ENCODE assay signal across 1 cellular context in the genomic region with DNA sequence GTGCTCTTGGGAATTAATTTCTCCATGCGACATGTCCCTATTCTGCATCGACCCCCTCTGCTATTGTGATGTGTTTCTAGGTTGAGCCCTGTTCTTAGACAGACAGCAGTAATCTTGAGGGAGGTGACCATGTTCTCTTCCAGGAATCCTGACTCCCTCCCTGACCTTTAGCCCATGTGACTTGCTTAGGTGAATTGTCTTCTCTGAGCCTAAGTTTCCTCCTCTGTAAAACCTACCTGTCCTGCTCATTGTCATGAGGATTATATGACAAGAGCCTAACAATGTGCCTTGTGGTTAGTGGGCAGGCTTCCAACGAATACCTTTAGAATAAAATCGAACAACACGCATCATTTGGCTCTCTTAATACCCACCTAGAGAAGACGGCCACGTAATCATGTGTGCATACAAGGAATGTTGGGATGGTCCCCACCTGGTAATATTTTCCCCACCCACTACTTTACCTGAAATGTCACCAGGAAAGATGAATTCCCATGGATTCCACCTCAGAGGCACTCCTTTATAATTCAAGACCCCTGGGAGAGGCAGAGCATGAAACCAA.
TF ChIP-seq lines count a peak whose summit lies in the region.

No MANE protein-coding gene starts in this region.

TF ChIP-seq in K562, 482 proteins besides CTCF, POLR2A, EP300 and RAD21 (continued from another document):
- TF ChIP-seq, protein P1, sequence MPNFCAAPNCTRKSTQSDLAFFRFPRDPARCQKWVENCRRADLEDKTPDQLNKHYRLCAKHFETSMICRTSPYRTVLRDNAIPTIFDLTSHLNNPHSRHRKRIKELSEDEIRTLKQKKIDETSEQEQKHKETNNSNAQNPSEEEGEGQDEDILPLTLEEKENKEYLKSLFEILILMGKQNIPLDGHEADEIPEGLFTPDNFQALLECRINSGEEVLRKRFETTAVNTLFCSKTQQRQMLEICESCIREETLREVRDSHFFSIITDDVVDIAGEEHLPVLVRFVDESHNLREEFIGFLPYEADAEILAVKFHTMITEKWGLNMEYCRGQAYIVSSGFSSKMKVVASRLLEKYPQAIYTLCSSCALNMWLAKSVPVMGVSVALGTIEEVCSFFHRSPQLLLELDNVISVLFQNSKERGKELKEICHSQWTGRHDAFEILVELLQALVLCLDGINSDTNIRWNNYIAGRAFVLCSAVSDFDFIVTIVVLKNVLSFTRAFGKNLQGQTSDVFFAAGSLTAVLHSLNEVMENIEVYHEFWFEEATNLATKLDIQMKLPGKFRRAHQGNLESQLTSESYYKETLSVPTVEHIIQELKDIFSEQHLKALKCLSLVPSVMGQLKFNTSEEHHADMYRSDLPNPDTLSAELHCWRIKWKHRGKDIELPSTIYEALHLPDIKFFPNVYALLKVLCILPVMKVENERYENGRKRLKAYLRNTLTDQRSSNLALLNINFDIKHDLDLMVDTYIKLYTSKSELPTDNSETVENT (CRISPR knock-in tag; IDR thresholded peaks at IDR 0.05) = no peak
